Comparison of ENCODE assay signal across 8 cellular contexts in genomic region chr14:69612014-69612758, GRCh38. TPM values are rescaled to one million over a fixed set of nuclear protein-coding genes. Genes with fewer than 3 reads are reported as not detected.
DNase-seq lines count a peak whose midpoint lies in the region; ATAC-seq and TF ChIP-seq lines count a peak whose summit lies in the region.

No MANE protein-coding gene starts in this region.

- DNase-seq in AG09309 (ENCODE audit: low read depth) (no peak), HL-60 (ENCODE audit: low read depth in 1 of 2, low spot score in 1 of 2) (peak in 1 of 2 experiments; percentile 24), SW480 (ENCODE audit: low spot score) (peak; percentile 70), breast epithelium (ENCODE audit: low spot score in 2 of 2) (no peak), inferior parietal cortex (ENCODE audit: extremely low spot score) (peak; percentile 34), spleen (peak; percentile 91), SKM-1 (lab: John Stamatoyannopoulos, UW; ENCODE audit: unreplicated experiment) (no peak)

- H3K27ac ChIP-seq in HL-60 (replicated peaks) (peak overlapping the region; percentile 66), breast epithelium (peak overlapping the region; percentile 97 to 99), spleen (peak overlapping the region; percentile 95 to 100 (median 98))

- no peak for TF ChIP-seq CTCF in AG09309 (IDR thresholded peaks at IDR 0.05; ENCODE audit: control insufficient read depth, insufficient read depth, low read depth, low read length, missing control alignments)
- no peak for TF ChIP-seq CTCF in HL-60 (IDR thresholded peaks at IDR 0.05; ENCODE audit: insufficient read depth, low read length)
- no peak for TF ChIP-seq CTCF in breast epithelium (IDR thresholded peaks at IDR 0.05)
- no peak for TF ChIP-seq CTCF in spleen (IDR thresholded peaks at IDR 0.05 in 8 of 11, conservative IDR thresholded peaks at IDR 0.05 in 3 of 11)

- H3K36me3 ChIP-seq in breast epithelium (no peaks in the 10 kb centered on the region), spleen (no peaks in the 10 kb centered on the region)

- intact Hi-C loops in breast epithelium (cut with DNase I; ENCODE audit: low total_unique reads) (loop anchor here (10.0 kb wide), 1 partner anchor 63 kb away; no protein-coding TSS in a partner anchor), spleen (cut with DNase I; ENCODE audit: low total_unique reads) (no loop called here)

- peaks cover 5 to 32% of the 10 kb centered on the region in 2 donors for H3K4me1 ChIP-seq in breast epithelium
- peaks cover 55 to 68% (median 63%) of the 10 kb centered on the region in 6 donors for H3K4me1 ChIP-seq in spleen

- WGBS in spleen, 5 donors, result 1 to 2% (median 1%) methylated on average over 16 to 47 of the region's 47 CpGs

- no peaks in the 10 kb centered on the region for H3K27me3 ChIP-seq in HL-60 (ENCODE audit: insufficient read depth, poor library complexity, severe bottlenecking)
- no peaks in the 10 kb centered on the region for H3K27me3 ChIP-seq in breast epithelium
- H3K27me3 ChIP-seq in spleen (replicated peaks in 1 of 7), result no peaks in the 10 kb centered on the region

- peak; percentile 1 for ATAC-seq in GM19395 (IDR thresholded peaks at IDR 0.05; ENCODE audit: unreplicated experiment)

- H3K4me3 ChIP-seq in AG09309 (ENCODE audit: control insufficient read depth, low read depth, low read length) (peak overlapping the region; percentile 82), HL-60 (replicated peaks; ENCODE audit: insufficient read depth, low read length) (peak overlapping the region; percentile 57), breast epithelium (peak overlapping the region; percentile 89 to 98 (median 90)), spleen (peak overlapping the region; percentile 56 to 90 (median 78))

- TF ChIP-seq POLR2A in breast epithelium (IDR thresholded peaks at IDR 0.05), result no peak
- peak in 1 of 3 donors; percentile 9 for TF ChIP-seq POLR2A in spleen (IDR thresholded peaks at IDR 0.05)

- H3K9me3 ChIP-seq in breast epithelium (no peaks in the 10 kb centered on the region), spleen (no peaks in the 10 kb centered on the region)

RNA-seq across cellular contexts. Expression of gene SUSD6, which starts 0.8 kb away (rescaled TPM):
- 10 to 100 TPM; 30.2 to 55.9 (median 55.7) TPM for total RNA-seq in breast epithelium
- 100 to 1,000 TPM in 3 of 7 donors, 10 to 100 TPM in 4; 76.1 to 120 (median 96.1) TPM for total RNA-seq in spleen
- polyA plus RNA-seq in spleen, result 10 to 100 TPM; 10.7 to 20.4 (median 11.3) TPM

RNA-seq across cellular contexts. Expression of gene CCDC177, which starts 37.5 kb away (rescaled TPM):
- total RNA-seq in breast epithelium (under 1 TPM in 2 of 3 donors, not detected in 1; 0.29 to 0.33 TPM), spleen (not detected)
- polyA plus RNA-seq in spleen, result not detected

Comparison
In these comparisons a context has a peak if more than half of its experiments do, and no peak if none do; other contexts are left out.
1. DNase-seq: peak in SW480 (single experiment), inferior parietal cortex (single experiment) and spleen (single experiment); none in AG09309 (single experiment), breast epithelium (0 of 2) and SKM-1 (single experiment).
2. Peak in every context shown above with its lines, with median percentiles within 50 percentile points of each other: H3K4me3 ChIP-seq and H3K27ac ChIP-seq.